ENCODE assay signal across 21 cellular contexts in the genomic region with DNA sequence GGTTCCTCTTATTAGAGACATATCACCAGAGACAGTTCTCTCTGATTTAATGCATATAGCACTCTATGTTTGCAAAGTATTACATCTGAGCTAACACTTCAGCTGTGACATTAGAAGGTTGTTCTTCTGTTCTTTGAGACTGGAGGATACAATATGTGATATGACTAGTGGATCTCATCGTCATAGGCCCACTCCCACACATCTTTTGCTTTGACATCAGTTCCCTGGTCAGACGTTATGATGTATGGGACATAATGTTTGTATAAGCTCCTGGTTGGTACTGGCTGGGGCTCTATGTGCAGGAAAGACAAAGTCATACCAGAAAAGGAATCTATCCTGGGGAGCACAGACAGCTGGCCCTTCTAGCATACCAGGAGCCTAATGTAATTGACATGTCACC. TPM values are rescaled to one million over a fixed set of nuclear protein-coding genes. Genes with fewer than 3 reads are reported as not detected.
A peak's percentile ranks its signal among the peaks of the same experiment; 100 is the strongest.
DNase-seq lines count a peak whose midpoint lies in the region; ATAC-seq and TF ChIP-seq lines count a peak whose summit lies in the region.
"Had no signal": no experiment of that assay in that cellular context is flagged by ENCODE, and none has a peak within 500 bp of the region (broad histone marks: within the 10 kb centered on the region; RNA-seq: fewer than 3 reads in every experiment).

No MANE protein-coding gene starts in this region.

- peak overlapping the region; percentile 12 for H2BK12ac ChIP-seq in trophoblast cell (ENCODE audit: low read length)

- H3K27ac ChIP-seq in PC-9 (peak overlapping the region; percentile 90), endodermal cell (ENCODE audit: low read depth, low read length) (no peak overlapping the region), trophoblast cell (ENCODE audit: low read depth, low read length) (no peak overlapping the region), osteoblast (ENCODE audit: low read depth, low read length) (no peak overlapping the region)
- H3K27ac ChIP-seq: BLaER1 had no signal

- no peak overlapping the region for H3K27ac Mint-ChIP-seq in endodermal cell
- H3K27ac Mint-ChIP-seq: CD14-positive monocyte; CD4-positive, alpha-beta memory T cell; GM23338 had no signal

- no peak overlapping the region for H3K4me3 ChIP-seq in PC-9
- H3K4me3 ChIP-seq in endodermal cell (ENCODE audit: low read length) = peak overlapping the region; percentile 63
- no peak overlapping the region for H3K4me3 ChIP-seq in trophoblast cell (ENCODE audit: low read depth, low read length)
- H3K4me3 ChIP-seq in osteoblast (ENCODE audit: insufficient read depth, low read length) = no peak overlapping the region
- H3K4me3 ChIP-seq: BLaER1, GM12878, GM23338 had no signal

- no peak overlapping the region for H2BK5ac ChIP-seq in trophoblast cell (ENCODE audit: low read depth, low read length, poor library complexity)

- H3K79me2 ChIP-seq in PC-9 (ENCODE audit: low read depth) (no peaks in the 10 kb centered on the region), trophoblast cell (ENCODE audit: control insufficient read depth, insufficient read depth, low read length, poor library complexity) (no peaks in the 10 kb centered on the region), osteoblast (ENCODE audit: insufficient read depth, low read length) (no peaks in the 10 kb centered on the region)

- H4K8ac ChIP-seq in trophoblast cell (ENCODE audit: low read depth, low read length) = no peak overlapping the region

- DNase-seq in NCI-H2171 treated with DMSO at 0.1 percent for 48 hours (lab: John Stamatoyannopoulos, UW) (peak; percentile 2), NCI-H2171 (lab: John Stamatoyannopoulos, UW) (no peak), PC-9 (no peak), endodermal cell (no peak), trophoblast cell (no peak), osteoblast (ENCODE audit: insufficient read length, low spot score, missing footprints) (no peak), left colon (no peak)
- DNase-seq: 8988T; CD4-positive, alpha-beta memory T cell; DMS53; DND-41; EL; H7 had no signal

- TF ChIP-seq CTCF in PC-9 (conservative IDR thresholded peaks at IDR 0.05) (no peak), endodermal cell (conservative IDR thresholded peaks at IDR 0.05) (no peak), osteoblast (IDR thresholded peaks at IDR 0.05; ENCODE audit: extremely low read depth, low read depth, low read length) (no peak)

- POLR2A ChIA-PET in PC-9 (lab: Charles Lee; ENCODE audit: unreplicated experiment) = interaction anchor here (0.5 to 0.6 kb wide), 2 partner anchors 114 to 524 kb away, joined by 4 read pairs; no protein-coding TSS in a partner anchor

- H2AFZ ChIP-seq in PC-9 (no peak overlapping the region), trophoblast cell (ENCODE audit: insufficient read depth, low read length, poor library complexity) (no peak overlapping the region), osteoblast (ENCODE audit: low read length) (no peak overlapping the region)
- H2AFZ ChIP-seq: GM23338 had no signal

- H3K14ac ChIP-seq in trophoblast cell (ENCODE audit: low read length) = no peak overlapping the region

- H3K9me2 ChIP-seq in PC-9 (ENCODE audit: insufficient read depth) = no peaks in the 10 kb centered on the region

- H3K36me3 Mint-ChIP-seq in endodermal cell (ENCODE audit: low read depth) = peaks cover 2% of the 10 kb centered on the region
- H3K36me3 Mint-ChIP-seq: CD14-positive monocyte; CD4-positive, alpha-beta memory T cell had no signal

- H3K9me3 ChIP-seq in PC-9 (ENCODE audit: insufficient read depth, low read depth) (no peaks in the 10 kb centered on the region), endodermal cell (ENCODE audit: control insufficient read depth, low read length) (no peaks in the 10 kb centered on the region), trophoblast cell (ENCODE audit: insufficient read depth, low read depth, low read length) (no peaks in the 10 kb centered on the region), osteoblast (ENCODE audit: low read depth, low read length) (no peaks in the 10 kb centered on the region)
- H3K9me3 ChIP-seq: BLaER1 had no signal

- H3K4ac ChIP-seq in trophoblast cell (ENCODE audit: low read depth, low read length) = no peak overlapping the region

- no peak overlapping the region for H2AK5ac ChIP-seq in trophoblast cell (ENCODE audit: low read length)

- CTCF ChIA-PET in PC-9 (lab: Charles Lee) = interaction anchor here (0.7 kb wide), 1 partner anchor 502 kb away, joined by 3 read pairs; no protein-coding TSS in a partner anchor

- peaks cover 55% of the 10 kb centered on the region for H3K4me1 Mint-ChIP-seq in endodermal cell
- H3K4me1 Mint-ChIP-seq: CD4-positive, alpha-beta memory T cell had no signal

- H3K27me3 ChIP-seq in PC-9 (ENCODE audit: insufficient read depth, low read depth) (no peaks in the 10 kb centered on the region), endodermal cell (ENCODE audit: control insufficient read depth, insufficient read depth, low read length, poor library complexity, severe bottlenecking) (no peaks in the 10 kb centered on the region), trophoblast cell (ENCODE audit: insufficient read depth, low read length) (no peaks in the 10 kb centered on the region), osteoblast (ENCODE audit: insufficient read depth, low read length) (peaks cover 25% of the 10 kb centered on the region)
- H3K27me3 ChIP-seq: BLaER1 had no signal

- no peaks in the 10 kb centered on the region for H3K79me1 ChIP-seq in trophoblast cell (ENCODE audit: low read length)

- H4K91ac ChIP-seq in trophoblast cell (ENCODE audit: low read depth, low read length) = no peak overlapping the region

- no peak overlapping the region for H3K4me3 Mint-ChIP-seq in endodermal cell
- H3K4me3 Mint-ChIP-seq: CD14-positive monocyte; CD4-positive, alpha-beta memory T cell; GM23338 had no signal

- H3K36me3 ChIP-seq in PC-9 (ENCODE audit: low read depth) (no peaks in the 10 kb centered on the region), endodermal cell (ENCODE audit: control insufficient read depth, insufficient read depth, low read length) (no peaks in the 10 kb centered on the region), trophoblast cell (ENCODE audit: control insufficient read depth in 1 of 2, insufficient read depth in 2 of 2, low read length in 2 of 2) (no peaks in the 10 kb centered on the region), osteoblast (ENCODE audit: insufficient read depth, low read length) (no peaks in the 10 kb centered on the region)
- H3K36me3 ChIP-seq: BLaER1 had no signal

- H3K27me3 Mint-ChIP-seq in endodermal cell (ENCODE audit: insufficient read depth) = no peaks in the 10 kb centered on the region

- no peak overlapping the region for H2BK120ac ChIP-seq in trophoblast cell (ENCODE audit: insufficient read depth, low read length, poor library complexity)

- H3F3A ChIP-seq in PC-9 (ENCODE audit: insufficient read depth, low read depth) = peaks cover 20% of the 10 kb centered on the region; the same call in 1 of the 2 replicates

- H3K9ac ChIP-seq in endodermal cell (ENCODE audit: extremely low read depth, low read length, poor library complexity, severe bottlenecking) (peak overlapping the region; percentile 53), trophoblast cell (ENCODE audit: low read length) (peak overlapping the region; percentile 53)
- H3K9ac ChIP-seq: BLaER1 had no signal

- H3K4me2 ChIP-seq in PC-9 (peak overlapping the region; percentile 75), trophoblast cell (ENCODE audit: low read length) (no peak overlapping the region), osteoblast (ENCODE audit: insufficient read depth, low read length) (no peak overlapping the region)
- H3K4me2 ChIP-seq: BLaER1 had no signal

- H4K12ac ChIP-seq in trophoblast cell (ENCODE audit: low read depth, low read length) = no peak overlapping the region

- H3K9me3 Mint-ChIP-seq in endodermal cell = no peaks in the 10 kb centered on the region
- H3K9me3 Mint-ChIP-seq: CD4-positive, alpha-beta memory T cell; GM23338 had no signal

- intact Hi-C loops in PC-9 (cut with micrococcal nuclease; ENCODE audit: unreplicated experiment) (no loop called here), left colon (cut with DNase I, micrococcal nuclease) (no loop called here)

- H4K20me1 ChIP-seq in PC-9 (ENCODE audit: insufficient read depth) (no peaks in the 10 kb centered on the region), osteoblast (ENCODE audit: insufficient read depth, low read length) (no peaks in the 10 kb centered on the region)
- H4K20me1 ChIP-seq: BLaER1 had no signal

- H3K18ac ChIP-seq in trophoblast cell (ENCODE audit: low read length) = no peak overlapping the region

- peaks cover 33% of the 10 kb centered on the region for H3K4me1 ChIP-seq in PC-9 (replicated peaks; ENCODE audit: insufficient read depth)
- H3K4me1 ChIP-seq in endodermal cell (ENCODE audit: control insufficient read depth, insufficient read depth, low read length) = peaks cover 23% of the 10 kb centered on the region
- H3K4me1 ChIP-seq in trophoblast cell (ENCODE audit: control insufficient read depth in 1 of 2, insufficient read depth in 2 of 2, low read length in 2 of 2) = peaks cover 11 to 22% of the 10 kb centered on the region in 2 experiments
- no peaks in the 10 kb centered on the region for H3K4me1 ChIP-seq in osteoblast (ENCODE audit: insufficient read depth, low read length)
- H3K4me1 ChIP-seq: BLaER1 had no signal

- WGBS in endodermal cell (ENCODE audit: insufficient coverage in 1 of 2, insufficient read length in 1 of 2), 2 experiments = 92% methylated on average over 2 of the region's 2 CpGs; no CpG with 5 or more reads in 1 of the 2 experiments
- WGBS in trophoblast cell (ENCODE audit: extremely low coverage, insufficient coverage, insufficient read length) = no CpG with 5 or more reads among the region's 2 CpGs

- ATAC-seq in left colon = no peak
- ATAC-seq in GM19351 (IDR thresholded peaks at IDR 0.05; ENCODE audit: unreplicated experiment) = no peak
- ATAC-seq: GM12878, GM23338, HCT116, HepG2 had no signal

- BruUV-seq in PC-9 (replicated peaks; lab: Mats Ljungman, UMichigan) = no TSS peak

- H3K23ac ChIP-seq in trophoblast cell (ENCODE audit: low read length) = no peak overlapping the region

RNA-seq across cellular contexts. Expression of a gene that starts 57.7 kb away (rescaled TPM):
- total RNA-seq in PC-9 (2021) (10.5 and 15.2 TPM in 2 replicates), endodermal cell (10 to 100 TPM; 29.2 to 32.2 TPM), osteoblast (0.59 and 0.72 TPM in 2 replicates), left colon (10 to 100 TPM; 11.8 to 14.6 TPM)
- 16.8 TPM for polyA plus RNA-seq in endodermal cell (2013, experiment 1 of 2)
- 15.4 TPM for polyA plus RNA-seq in endodermal cell (2013, experiment 2 of 2)
- polyA plus RNA-seq in trophoblast cell (2013) = 31.7 and 32.4 TPM in 2 replicates
- total RNA-seq: G401 had no signal
